19 cellular contexts compared by ENCODE assay signal in genomic region chr10:77398986-77399755, GRCh38.
"Had no signal": no experiment of that assay in that cellular context is flagged by ENCODE, and none has a peak within 500 bp of the region (broad histone marks: within the 10 kb centered on the region; RNA-seq: fewer than 3 reads in every experiment).

No MANE protein-coding gene starts in this region.

- H3K27ac ChIP-seq: skin epidermis, vagina, VCaP had no signal

- H3K27me3 ChIP-seq: transverse colon, vagina had no signal

- H3K36me3 Mint-ChIP-seq: activated naive CD4-positive, alpha-beta T cell treated with anti-CD3 and anti-CD28 coated beads, Interleukin-2, amount 10 ng/mL, durations not matched to agents 7 days and 5 days; naive thymus-derived CD8-positive, alpha-beta T cell had no signal

- H3K4me3 ChIP-seq: skin epidermis, transverse colon, vagina had no signal

- H3K9me3 Mint-ChIP-seq: activated naive CD4-positive, alpha-beta T cell treated with anti-CD3 and anti-CD28 coated beads, Interleukin-2, amount 10 ng/mL, durations not matched to agents 7 days and 5 days; dendritic cell treated with granulocyte-macrophage colony-stimulating factor and Interleukin-4, amounts not matched to agents 40 ng/mL and 50 ng/mL, for 4 days; naive thymus-derived CD8-positive, alpha-beta T cell; stimulated activated naive CD8-positive, alpha-beta T cell treated with anti-CD3 and anti-CD28 coated beads, Interleukin-15, Interleukin-2, amounts not matched to agents 100 ng/mL and 50 ng/mL, for 24 hours had no signal

- H3K36me3 ChIP-seq: transverse colon, vagina had no signal

- H3K27ac Mint-ChIP-seq: activated naive CD4-positive, alpha-beta T cell treated with anti-CD3 and anti-CD28 coated beads, Interleukin-2, amount 10 ng/mL, durations not matched to agents 7 days and 5 days; dendritic cell treated with granulocyte-macrophage colony-stimulating factor and Interleukin-4, amounts not matched to agents 40 ng/mL and 50 ng/mL, for 4 days; naive thymus-derived CD8-positive, alpha-beta T cell; stimulated activated naive CD8-positive, alpha-beta T cell treated with anti-CD3 and anti-CD28 coated beads, Interleukin-15, Interleukin-2, amounts not matched to agents 100 ng/mL and 50 ng/mL, for 24 hours had no signal

- DNase-seq: activated CD4-positive, CD25-positive, alpha-beta regulatory T cell treated with anti-CD3 and anti-CD28 coated beads, Interleukin-2, amount 50 U/mL, for 72 hours; activated CD8-positive, alpha-beta memory T cell treated with anti-CD3 and anti-CD28 coated beads for 24 hours; activated CD8-positive, alpha-beta memory T cell treated with anti-CD3 and anti-CD28 coated beads, Interleukin-2, amount 50 U/mL, for 48 hours; activated effector memory CD4-positive, alpha-beta T cell treated with Interleukin-2 at 50 U/mL for 16 hours; activated naive CD4-positive, alpha-beta T cell treated with anti-CD3 and anti-CD28 coated beads, Interleukin-2, amount 10 ng/mL, durations not matched to agents 7 days and 5 days; activated T-cell treated with anti-CD3 and anti-CD28 coated beads, Interleukin-2, amount 50 U/mL, for 48 hours; aorta; effector CD8-positive, alpha-beta T cell; left cardiac atrium; mesenchymal stem cell; naive thymus-derived CD8-positive, alpha-beta T cell; retina; T-helper 2 cell; transverse colon had no signal

- H3K9me3 ChIP-seq: transverse colon, vagina had no signal

- H3K27me3 Mint-ChIP-seq: activated naive CD4-positive, alpha-beta T cell treated with anti-CD3 and anti-CD28 coated beads, Interleukin-2, amount 10 ng/mL, durations not matched to agents 7 days and 5 days had no signal

- ATAC-seq: left cardiac atrium; naive thymus-derived CD8-positive, alpha-beta T cell had no signal

- H3K4me1 ChIP-seq: transverse colon, vagina had no signal

- H3K4me1 Mint-ChIP-seq: activated naive CD4-positive, alpha-beta T cell treated with anti-CD3 and anti-CD28 coated beads, Interleukin-2, amount 10 ng/mL, durations not matched to agents 7 days and 5 days had no signal

- H3K4me3 Mint-ChIP-seq: activated naive CD4-positive, alpha-beta T cell treated with anti-CD3 and anti-CD28 coated beads, Interleukin-2, amount 10 ng/mL, durations not matched to agents 7 days and 5 days; dendritic cell treated with granulocyte-macrophage colony-stimulating factor and Interleukin-4, amounts not matched to agents 40 ng/mL and 50 ng/mL, for 4 days; naive thymus-derived CD8-positive, alpha-beta T cell; stimulated activated naive CD8-positive, alpha-beta T cell treated with anti-CD3 and anti-CD28 coated beads, Interleukin-15, Interleukin-2, amounts not matched to agents 100 ng/mL and 50 ng/mL, for 24 hours had no signal
